23 cellular contexts compared by ENCODE assay signal in genomic region chr1:35284852-35285251, GRCh38.
"Had no signal": no experiment of that assay in that cellular context is flagged by ENCODE, and none has a peak within 500 bp of the region (broad histone marks: within the 10 kb centered on the region; RNA-seq: fewer than 3 reads in every experiment).

No MANE protein-coding gene starts in this region.

- H3K36me3 ChIP-seq: neutrophil, thoracic aorta had no signal

- H3K27ac ChIP-seq: coronary artery, dorsolateral prefrontal cortex, heart left ventricle, neutrophil, spleen, stomach, thoracic aorta, transverse colon had no signal

- H3K4me3 ChIP-seq: coronary artery, dorsolateral prefrontal cortex, heart left ventricle, lung, spleen, stomach, thoracic aorta, transverse colon had no signal

- H3K27me3 ChIP-seq: dorsolateral prefrontal cortex, heart left ventricle, neutrophil, spleen, stomach, transverse colon had no signal

- FAIRE-seq: frontal cortex had no signal

- ATAC-seq: heart left ventricle, left colon, left ventricle myocardium superior, sciatic nerve had no signal

- DNase-seq: dorsolateral prefrontal cortex; effector CD8-positive, alpha-beta T cell; heart left ventricle; hippocampal formation; left colon; left ventricle myocardium superior; mesenchymal stem cell; midbrain; posterior cingulate gyrus; spleen; stimulated activated CD4-positive, alpha-beta T cell treated with anti-CD3 and anti-CD28 coated beads, Interleukin-15, amount 100 ng/mL, for 24 hours; stimulated activated CD4-positive, alpha-beta T cell treated with anti-CD3 and anti-CD28 coated beads, Interleukin-1b, Interleukin-23, amount 100 ng/mL, for 48 hours; stimulated activated CD4-positive, alpha-beta T cell treated with anti-CD3 and anti-CD28 coated beads, Interleukin-4, amount 100 ng/mL, for 24 hours; stimulated activated naive CD4-positive, alpha-beta T cell; stomach; substantia nigra; transverse colon had no signal

- H3K9me3 ChIP-seq: neutrophil, thoracic aorta had no signal
